Comparison of ENCODE assay signal across 1 cellular context in genomic region chr22:21659864-21660525, GRCh38.
TF ChIP-seq lines count a peak whose summit lies in the region.

No MANE protein-coding gene starts in this region.

TF ChIP-seq in K562, 482 proteins besides CTCF, POLR2A, EP300 and RAD21 (continues in another document):
- no peak for TF ChIP-seq BDP1 (IDR thresholded peaks at IDR 0.05; ENCODE audit: insufficient read depth, insufficient read length)
- peak in 1 of 2 experiments; percentile 56; a peak in 1 of 4 replicates for TF ChIP-seq ETV6 (IDR thresholded peaks at IDR 0.05; ENCODE audit: borderline replicate concordance in 1 of 2, low read depth in 2 of 2, low read length in 1 of 2)
- TF ChIP-seq ETV6 (CRISPR knock-in tag; IDR thresholded peaks at IDR 0.05; ENCODE audit: borderline replicate concordance) = no peak
- peak; percentile 89 for TF ChIP-seq MAFF (IDR thresholded peaks at IDR 0.05; ENCODE audit: low read length)
- TF ChIP-seq ZFPM2 (CRISPR knock-in tag; IDR thresholded peaks at IDR 0.05) = no peak
- no peak for TF ChIP-seq BRCA1 (IDR thresholded peaks at IDR 0.05)
- TF ChIP-seq BRCA1 (CRISPR knock-in tag; IDR thresholded peaks at IDR 0.05) = no peak
- no peak for TF ChIP-seq CBX3 (IDR thresholded peaks at IDR 0.05; ENCODE audit: borderline replicate concordance in 1 of 2, low read length in 2 of 2)
- TF ChIP-seq ELF2 (CRISPR knock-in tag; IDR thresholded peaks at IDR 0.05) = no peak
- TF ChIP-seq ZNF444 (CRISPR knock-in tag; IDR thresholded peaks at IDR 0.05) = no peak
- peak; percentile 47 for TF ChIP-seq SMC3 (conservative IDR thresholded peaks at IDR 0.05; ENCODE audit: insufficient read depth, low read depth, low read length)
- TF ChIP-seq SIN3B (IDR thresholded peaks at IDR 0.05; ENCODE audit: low read depth) = no peak
- no peak for TF ChIP-seq POLR3G (IDR thresholded peaks at IDR 0.05; ENCODE audit: extremely low read depth, insufficient read length, insufficient replicate concordance)
- TF ChIP-seq LARP7 (IDR thresholded peaks at IDR 0.05) = no peak
- no peak for TF ChIP-seq E2F3 (CRISPR knock-in tag; IDR thresholded peaks at IDR 0.05)
- no peak for TF ChIP-seq GATAD2A (IDR thresholded peaks at IDR 0.05)
- TF ChIP-seq NR2C2 (CRISPR knock-in tag; IDR thresholded peaks at IDR 0.05) = no peak
- no peak for TF ChIP-seq NR2C2 (tag; IDR thresholded peaks at IDR 0.05)
- TF ChIP-seq MTF1 (CRISPR knock-in tag; IDR thresholded peaks at IDR 0.05; ENCODE audit: borderline replicate concordance) = no peak
- no peak for TF ChIP-seq ETV5 (CRISPR knock-in tag; IDR thresholded peaks at IDR 0.05; ENCODE audit: low read depth)
- TF ChIP-seq ZNF408 (CRISPR knock-in tag; IDR thresholded peaks at IDR 0.05; ENCODE audit: low read depth) = no peak
- TF ChIP-seq IRF1 (CRISPR knock-in tag; IDR thresholded peaks at IDR 0.05; ENCODE audit: borderline replicate concordance) = no peak
- no peak for TF ChIP-seq HBP1 (CRISPR knock-in tag; IDR thresholded peaks at IDR 0.05)
- no peak for TF ChIP-seq PCBP2 (IDR thresholded peaks at IDR 0.05; ENCODE audit: low read depth, low read length, poor library complexity, severe bottlenecking)
- no peak for TF ChIP-seq ZBTB11 (CRISPR knock-in tag; IDR thresholded peaks at IDR 0.05)
- TF ChIP-seq POLR3A (IDR thresholded peaks at IDR 0.05; ENCODE audit: borderline replicate concordance, extremely low read depth, insufficient read depth, insufficient read length) = no peak
- no peak for TF ChIP-seq ZNF609 (CRISPR knock-in tag; IDR thresholded peaks at IDR 0.05; ENCODE audit: borderline replicate concordance)
- no peak for TF ChIP-seq ZNF740 (CRISPR knock-in tag; IDR thresholded peaks at IDR 0.05)
- no peak for TF ChIP-seq ZNF740 (tag; IDR thresholded peaks at IDR 0.05)
- no peak for TF ChIP-seq MED1 (CRISPR knock-in tag; IDR thresholded peaks at IDR 0.05; ENCODE audit: borderline replicate concordance)
- no peak for TF ChIP-seq ZNF274 (IDR thresholded peaks at IDR 0.05; ENCODE audit: borderline replicate concordance, low read depth, low read length)
- no peak for TF ChIP-seq CUX1 (CRISPR knock-in tag; IDR thresholded peaks at IDR 0.05)
- TF ChIP-seq BHLHE40 (IDR thresholded peaks at IDR 0.05; ENCODE audit: low read length) = 0 out of 2 replicates have a peak, but pooled peaks have one; percentile 4
- no peak for TF ChIP-seq ZNF354B (CRISPR knock-in tag; IDR thresholded peaks at IDR 0.05)
- no peak for TF ChIP-seq ADNP (tag; IDR thresholded peaks at IDR 0.05)
- TF ChIP-seq ZC3H8 (IDR thresholded peaks at IDR 0.05) = no peak
- TF ChIP-seq PML (IDR thresholded peaks at IDR 0.05; ENCODE audit: low read length) = no peak
- TF ChIP-seq JUNB (CRISPR knock-in tag; conservative IDR thresholded peaks at IDR 0.05) = no peak
- no peak for TF ChIP-seq U2AF2 (optimal IDR thresholded peaks at IDR 0.05; ENCODE audit: low read depth, low read length)
- no peak for TF ChIP-seq CBFA2T3 (IDR thresholded peaks at IDR 0.05)
- TF ChIP-seq ZNF232 (CRISPR knock-in tag; IDR thresholded peaks at IDR 0.05) = no peak
- TF ChIP-seq ELF1 (tag; IDR thresholded peaks at IDR 0.05) = no peak
- 0 out of 2 replicates have a peak, but pooled peaks have one; percentile 6 for TF ChIP-seq ARID3A (IDR thresholded peaks at IDR 0.05; ENCODE audit: borderline replicate concordance, low read depth, low read length)
- TF ChIP-seq TSC22D4 (tag; IDR thresholded peaks at IDR 0.05) = no peak
- no peak for TF ChIP-seq MXI1 (IDR thresholded peaks at IDR 0.05; ENCODE audit: low read depth, low read length)
- no peak for TF ChIP-seq ZNF77 (CRISPR knock-in tag; IDR thresholded peaks at IDR 0.05)
- TF ChIP-seq MAFK (IDR thresholded peaks at IDR 0.05; ENCODE audit: low read length) = peak; percentile 85
- TF ChIP-seq SREBF1 (IDR thresholded peaks at IDR 0.05; ENCODE audit: borderline replicate concordance, low read depth, low read length) = 0 out of 2 replicates have a peak, but pooled peaks have one; percentile 35
- TF ChIP-seq MCM2 (IDR thresholded peaks at IDR 0.05; ENCODE audit: low read depth) = no peak
- TF ChIP-seq NCOA4 (IDR thresholded peaks at IDR 0.05; ENCODE audit: partially characterized antibody) = no peak
- TF ChIP-seq FOXJ2 (tag; IDR thresholded peaks at IDR 0.05) = no peak
- peak; percentile 77; the same call in 1 of the 2 replicates for TF ChIP-seq POLR2AphosphoS2 (IDR thresholded peaks at IDR 0.05; ENCODE audit: low read length)
- TF ChIP-seq KLF1 (tag; IDR thresholded peaks at IDR 0.05) = no peak
- no peak for TF ChIP-seq GABPB2 (CRISPR knock-in tag; conservative IDR thresholded peaks at IDR 0.05)
- TF ChIP-seq ETV1 (tag; conservative IDR thresholded peaks at IDR 0.05; ENCODE audit: low read depth) = no peak
- TF ChIP-seq ZBTB17 (CRISPR knock-in tag; IDR thresholded peaks at IDR 0.05) = no peak
